In genomic region chr6:30101939-30102700, GRCh38 we compare ENCODE assay signal across 1 cellular context.
TF ChIP-seq lines count a peak whose summit lies in the region.

No MANE protein-coding gene starts in this region.

TF ChIP-seq in HepG2, 621 proteins besides CTCF, POLR2A, EP300 and RAD21 (continues in another document):
- TF ChIP-seq ZNF674 (CRISPR knock-in tag; IDR thresholded peaks at IDR 0.05; ENCODE audit: low read depth): no peak
- peak; percentile 28; the same call in 1 of the 2 replicates for TF ChIP-seq DR1 (CRISPR knock-in tag; IDR thresholded peaks at IDR 0.05)
- peak; percentile 42; the same call in 1 of the 2 replicates for TF ChIP-seq ZNF431 (CRISPR knock-in tag; IDR thresholded peaks at IDR 0.05; ENCODE audit: borderline replicate concordance, low read depth)
- peak; percentile 74; the same call in 1 of the 2 replicates for TF ChIP-seq ZXDC (CRISPR knock-in tag; IDR thresholded peaks at IDR 0.05)
- TF ChIP-seq ZNF335 (CRISPR knock-in tag; IDR thresholded peaks at IDR 0.05): peak; percentile 57
- TF ChIP-seq BORCS8-MEF2B (CRISPR knock-in tag; IDR thresholded peaks at IDR 0.05): peak; percentile 62; the same call in 1 of the 2 replicates
- peak; percentile 72; the same call in 1 of the 2 replicates for TF ChIP-seq ZNF329 (CRISPR knock-in tag; IDR thresholded peaks at IDR 0.05; ENCODE audit: low read depth)
- TF ChIP-seq, protein P1, sequence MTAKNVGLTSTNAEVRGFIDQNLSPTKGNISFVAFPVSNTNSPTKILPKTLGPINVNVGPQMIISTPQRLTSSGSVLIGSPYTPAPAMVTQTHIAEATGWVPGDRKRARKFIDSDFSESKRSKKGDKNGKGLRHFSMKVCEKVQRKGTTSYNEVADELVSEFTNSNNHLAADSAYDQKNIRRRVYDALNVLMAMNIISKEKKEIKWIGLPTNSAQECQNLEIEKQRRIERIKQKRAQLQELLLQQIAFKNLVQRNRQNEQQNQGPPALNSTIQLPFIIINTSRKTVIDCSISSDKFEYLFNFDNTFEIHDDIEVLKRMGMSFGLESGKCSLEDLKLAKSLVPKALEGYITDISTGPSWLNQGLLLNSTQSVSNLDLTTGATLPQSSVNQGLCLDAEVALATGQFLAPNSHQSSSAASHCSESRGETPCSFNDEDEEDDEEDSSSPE (CRISPR knock-in tag; IDR thresholded peaks at IDR 0.05): peak; percentile 69
- peak; percentile 33 for TF ChIP-seq ZEB1 (IDR thresholded peaks at IDR 0.05; ENCODE audit: insufficient replicate concordance, low read depth)
- peak; percentile 73 for TF ChIP-seq IKZF4 (CRISPR knock-in tag; IDR thresholded peaks at IDR 0.05; ENCODE audit: borderline replicate concordance, low read depth, not compliant biosample characterization)
- TF ChIP-seq POGK (CRISPR knock-in tag; conservative IDR thresholded peaks at IDR 0.05): no peak; the same call in 1 of the 2 replicates
- TF ChIP-seq ZNF3 (CRISPR knock-in tag; IDR thresholded peaks at IDR 0.05): peak; percentile 15; the same call in 1 of the 2 replicates
- peak; percentile 22; the same call in 1 of the 2 replicates for TF ChIP-seq RFX5 (IDR thresholded peaks at IDR 0.05; ENCODE audit: low read depth, low read length)
- peak; percentile 68; the same call in 1 of the 2 replicates for TF ChIP-seq ARNT2 (CRISPR knock-in tag; IDR thresholded peaks at IDR 0.05; ENCODE audit: low read depth)
- TF ChIP-seq WIZ (CRISPR knock-in tag; IDR thresholded peaks at IDR 0.05): no peak; the same call in 1 of the 2 replicates
- peak; percentile 71; the same call in 1 of the 2 replicates for TF ChIP-seq ZNF766 (CRISPR knock-in tag; IDR thresholded peaks at IDR 0.05; ENCODE audit: borderline replicate concordance)
- TF ChIP-seq ZNF382 (CRISPR knock-in tag; IDR thresholded peaks at IDR 0.05; ENCODE audit: borderline replicate concordance): no peak
- TF ChIP-seq ZNF589 (CRISPR knock-in tag; conservative IDR thresholded peaks at IDR 0.05): no peak
- TF ChIP-seq ZNF672 (CRISPR knock-in tag; IDR thresholded peaks at IDR 0.05): no peak
- peak; percentile 88 for TF ChIP-seq ZNF883 (CRISPR knock-in tag; IDR thresholded peaks at IDR 0.05; ENCODE audit: not compliant biosample characterization)
- TF ChIP-seq MZF1 (CRISPR knock-in tag; IDR thresholded peaks at IDR 0.05; ENCODE audit: borderline replicate concordance): 0 out of 2 replicates have a peak, but pooled peaks have one; percentile 50
- TF ChIP-seq ZC3H4 (CRISPR knock-in tag; IDR thresholded peaks at IDR 0.05; ENCODE audit: borderline replicate concordance): no peak
- no peak; the same call in 1 of the 2 replicates for TF ChIP-seq ZNF788 (CRISPR knock-in tag; IDR thresholded peaks at IDR 0.05; ENCODE audit: borderline replicate concordance)
- TF ChIP-seq MBNL3 (CRISPR knock-in tag; conservative IDR thresholded peaks at IDR 0.05): no peak
- TF ChIP-seq ZNF564 (CRISPR knock-in tag; IDR thresholded peaks at IDR 0.05): 0 out of 2 replicates have a peak, but pooled peaks have one; percentile 31
- TF ChIP-seq PRMT3 (CRISPR knock-in tag; IDR thresholded peaks at IDR 0.05; ENCODE audit: borderline replicate concordance, low read depth): no peak
- peak; percentile 54; the same call in 1 of the 2 replicates for TF ChIP-seq CBFB (CRISPR knock-in tag; IDR thresholded peaks at IDR 0.05)
- peak; percentile 52; the same call in 1 of the 2 replicates for TF ChIP-seq TARDBP (CRISPR knock-in tag; IDR thresholded peaks at IDR 0.05)
- peak; percentile 58 for TF ChIP-seq FOSL2 (CRISPR knock-in tag; IDR thresholded peaks at IDR 0.05)
- TF ChIP-seq GABPA (IDR thresholded peaks at IDR 0.05; ENCODE audit: low read depth, low read length): no peak
- peak; percentile 61 for TF ChIP-seq GABPA (CRISPR knock-in tag; IDR thresholded peaks at IDR 0.05; ENCODE audit: low read depth)
- TF ChIP-seq MTA3 (CRISPR knock-in tag; IDR thresholded peaks at IDR 0.05): no peak
- TF ChIP-seq THAP9 (CRISPR knock-in tag; IDR thresholded peaks at IDR 0.05; ENCODE audit: borderline replicate concordance): peak; percentile 78; the same call in 1 of the 2 replicates
- peak; percentile 23; the same call in 1 of the 2 replicates for TF ChIP-seq ZNF264 (CRISPR knock-in tag; IDR thresholded peaks at IDR 0.05)
- TF ChIP-seq JUN (CRISPR knock-in tag; IDR thresholded peaks at IDR 0.05): 0 out of 2 replicates have a peak, but pooled peaks have one; percentile 27
- no peak for TF ChIP-seq CBX2 (IDR thresholded peaks at IDR 0.05; ENCODE audit: low read depth, low read length)
- TF ChIP-seq CBX2 (CRISPR knock-in tag; IDR thresholded peaks at IDR 0.05; ENCODE audit: low read depth): no peak
- no peak for TF ChIP-seq ZFYVE20 (CRISPR knock-in tag; IDR thresholded peaks at IDR 0.05; ENCODE audit: borderline replicate concordance, low read depth)
- TF ChIP-seq SNAI1 (CRISPR knock-in tag; IDR thresholded peaks at IDR 0.05; ENCODE audit: borderline replicate concordance): peak; percentile 89
- TF ChIP-seq CHD4 (IDR thresholded peaks at IDR 0.05; ENCODE audit: borderline replicate concordance, low read length): no peak
- peak; percentile 79 for TF ChIP-seq FOXC1 (CRISPR knock-in tag; IDR thresholded peaks at IDR 0.05; ENCODE audit: borderline replicate concordance)
- TF ChIP-seq BATF2 (CRISPR knock-in tag; IDR thresholded peaks at IDR 0.05): no peak
- TF ChIP-seq PHF5A (CRISPR knock-in tag; IDR thresholded peaks at IDR 0.05; ENCODE audit: low read depth, unreplicated experiment): peak; percentile 53
- TF ChIP-seq, protein P2, sequence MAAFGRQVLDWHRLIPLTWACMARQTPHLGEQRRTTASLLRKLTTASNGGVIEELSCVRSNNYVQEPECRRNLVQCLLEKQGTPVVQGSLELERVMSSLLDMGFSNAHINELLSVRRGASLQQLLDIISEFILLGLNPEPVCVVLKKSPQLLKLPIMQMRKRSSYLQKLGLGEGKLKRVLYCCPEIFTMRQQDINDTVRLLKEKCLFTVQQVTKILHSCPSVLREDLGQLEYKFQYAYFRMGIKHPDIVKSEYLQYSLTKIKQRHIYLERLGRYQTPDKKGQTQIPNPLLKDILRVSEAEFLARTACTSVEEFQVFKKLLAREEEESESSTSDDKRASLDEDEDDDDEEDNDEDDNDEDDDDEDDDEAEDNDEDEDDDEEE (CRISPR knock-in tag; IDR thresholded peaks at IDR 0.05): peak; percentile 39; the same call in 1 of the 2 replicates
- TF ChIP-seq, protein P3, sequence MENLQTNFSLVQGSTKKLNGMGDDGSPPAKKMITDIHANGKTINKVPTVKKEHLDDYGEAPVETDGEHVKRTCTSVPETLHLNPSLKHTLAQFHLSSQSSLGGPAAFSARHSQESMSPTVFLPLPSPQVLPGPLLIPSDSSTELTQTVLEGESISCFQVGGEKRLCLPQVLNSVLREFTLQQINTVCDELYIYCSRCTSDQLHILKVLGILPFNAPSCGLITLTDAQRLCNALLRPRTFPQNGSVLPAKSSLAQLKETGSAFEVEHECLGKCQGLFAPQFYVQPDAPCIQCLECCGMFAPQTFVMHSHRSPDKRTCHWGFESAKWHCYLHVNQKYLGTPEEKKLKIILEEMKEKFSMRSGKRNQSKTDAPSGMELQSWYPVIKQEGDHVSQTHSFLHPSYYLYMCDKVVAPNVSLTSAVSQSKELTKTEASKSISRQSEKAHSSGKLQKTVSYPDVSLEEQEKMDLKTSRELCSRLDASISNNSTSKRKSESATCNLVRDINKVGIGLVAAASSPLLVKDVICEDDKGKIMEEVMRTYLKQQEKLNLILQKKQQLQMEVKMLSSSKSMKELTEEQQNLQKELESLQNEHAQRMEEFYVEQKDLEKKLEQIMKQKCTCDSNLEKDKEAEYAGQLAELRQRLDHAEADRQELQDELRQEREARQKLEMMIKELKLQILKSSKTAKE (CRISPR knock-in tag; IDR thresholded peaks at IDR 0.05; ENCODE audit: borderline replicate concordance): no peak
- no peak for TF ChIP-seq SP2 (CRISPR knock-in tag; IDR thresholded peaks at IDR 0.05)
- peak; percentile 90 for TF ChIP-seq SAFB2 (CRISPR knock-in tag; IDR thresholded peaks at IDR 0.05; ENCODE audit: borderline replicate concordance, low read depth)
- TF ChIP-seq RARA (CRISPR knock-in tag; IDR thresholded peaks at IDR 0.05): peak; percentile 48
- peak; percentile 48; the same call in 1 of the 2 replicates for TF ChIP-seq ZMYM3 (CRISPR knock-in tag; IDR thresholded peaks at IDR 0.05)
- TF ChIP-seq ZNF782 (CRISPR knock-in tag; IDR thresholded peaks at IDR 0.05; ENCODE audit: borderline replicate concordance): no peak
- TF ChIP-seq KDM2A (CRISPR knock-in tag; IDR thresholded peaks at IDR 0.05; ENCODE audit: borderline replicate concordance, low read depth): peak; percentile 93
- no peak; the same call in 1 of the 2 replicates for TF ChIP-seq HMG20B (CRISPR knock-in tag; conservative IDR thresholded peaks at IDR 0.05)
- TF ChIP-seq NAIF1 (CRISPR knock-in tag; IDR thresholded peaks at IDR 0.05; ENCODE audit: borderline replicate concordance): peak; percentile 89
- peak; percentile 84 for TF ChIP-seq IRF2 (CRISPR knock-in tag; IDR thresholded peaks at IDR 0.05)
- TF ChIP-seq BRD4 (CRISPR knock-in tag; IDR thresholded peaks at IDR 0.05): no peak
- no peak for TF ChIP-seq NFE2 (CRISPR knock-in tag; IDR thresholded peaks at IDR 0.05)
- TF ChIP-seq RFX3 (CRISPR knock-in tag; IDR thresholded peaks at IDR 0.05): 0 out of 2 replicates have a peak, but pooled peaks have one; percentile 28
- TF ChIP-seq, protein P4, sequence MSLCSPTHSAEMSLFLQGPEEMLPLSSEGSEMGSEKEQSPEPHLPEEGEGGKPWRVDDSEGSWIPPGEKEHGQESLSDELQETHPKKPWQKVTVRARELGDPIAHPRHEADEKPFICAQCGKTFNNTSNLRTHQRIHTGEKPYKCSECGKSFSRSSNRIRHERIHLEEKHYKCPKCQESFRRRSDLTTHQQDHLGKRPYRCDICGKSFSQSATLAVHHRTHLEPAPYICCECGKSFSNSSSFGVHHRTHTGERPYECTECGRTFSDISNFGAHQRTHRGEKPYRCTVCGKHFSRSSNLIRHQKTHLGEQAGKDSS (CRISPR knock-in tag; IDR thresholded peaks at IDR 0.05; ENCODE audit: borderline replicate concordance, low read depth): 0 out of 2 replicates have a peak, but pooled peaks have one; percentile 16
- no peak for TF ChIP-seq ZNF367 (CRISPR knock-in tag; IDR thresholded peaks at IDR 0.05; ENCODE audit: borderline replicate concordance)
- TF ChIP-seq TOE1 (CRISPR knock-in tag; IDR thresholded peaks at IDR 0.05): 0 out of 2 replicates have a peak, but pooled peaks have one; percentile 27
- 0 out of 2 replicates have a peak, but pooled peaks have one; percentile 22 for TF ChIP-seq RCOR2 (CRISPR knock-in tag; IDR thresholded peaks at IDR 0.05)
- TF ChIP-seq KLF11 (CRISPR knock-in tag; IDR thresholded peaks at IDR 0.05): peak; percentile 88; the same call in 1 of the 2 replicates
- peak; percentile 55 for TF ChIP-seq PHF20 (CRISPR knock-in tag; IDR thresholded peaks at IDR 0.05)
- peak; percentile 72 for TF ChIP-seq ZNF878 (CRISPR knock-in tag; IDR thresholded peaks at IDR 0.05)
- TF ChIP-seq ZMYM4 (CRISPR knock-in tag; IDR thresholded peaks at IDR 0.05): peak; percentile 69
